ENCODE assay signal across 7 cellular contexts in the genomic region with DNA sequence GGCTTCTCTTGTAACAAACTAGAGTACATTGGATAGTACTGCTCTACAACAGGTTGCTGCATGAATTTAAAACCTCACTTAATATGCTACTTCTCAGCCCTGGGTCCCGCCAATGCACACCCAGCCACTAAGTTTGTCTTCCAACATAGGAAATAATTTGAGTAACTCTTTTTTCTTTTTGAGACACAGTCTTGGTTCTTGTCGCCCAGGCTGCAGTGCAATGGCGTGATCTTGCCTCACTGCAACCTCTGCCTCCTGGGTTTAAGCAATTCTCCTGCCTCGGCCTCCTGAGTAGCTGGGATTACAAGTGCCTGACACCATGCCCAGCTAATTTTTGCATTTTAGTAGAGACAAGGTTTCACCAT. TPM values are rescaled to one million over a fixed set of nuclear protein-coding genes. Genes with fewer than 3 reads are reported as not detected.
DNase-seq lines count a peak whose midpoint lies in the region; ATAC-seq and TF ChIP-seq lines count a peak whose summit lies in the region.
"Not testable (repeated sequence)": the region's sequence is repeated elsewhere in the genome, so short reads cannot be mapped to it uniquely, and the experiment has no call there.

No MANE protein-coding gene starts in this region.

- H3K4me1 Mint-ChIP-seq in CD8-positive, alpha-beta memory T cell, result peaks cover 41 to 61% (median 55%) of the 10 kb centered on the region in 3 donors
- H3K4me1 Mint-ChIP-seq in activated CD8-positive, alpha-beta T cell treated with anti-CD3 and anti-CD28 coated beads for 36 hours (ENCODE audit: low read depth), result peaks cover 43% of the 10 kb centered on the region
- peaks cover 43% of the 10 kb centered on the region for H3K4me1 Mint-ChIP-seq in activated naive CD8-positive, alpha-beta T cell treated with anti-CD3 and anti-CD28 coated beads for 36 hours
- H3K4me1 Mint-ChIP-seq in effector memory CD8-positive, alpha-beta T cell (ENCODE audit: low read depth in 2 of 2), result peaks cover 23 to 39% of the 10 kb centered on the region in 2 donors
- peaks cover 14 to 58% (median 37%) of the 10 kb centered on the region in 7 donors for H3K4me1 Mint-ChIP-seq in naive thymus-derived CD4-positive, alpha-beta T cell
- H3K4me1 Mint-ChIP-seq in stimulated activated effector memory CD8-positive, alpha-beta T cell treated with anti-CD3 and anti-CD28 coated beads, Interleukin-12 subunit alpha, Interleukin-12 subunit beta, amount 100 ng/mL, for 72 hours, result peaks cover 51% of the 10 kb centered on the region

- peaks cover 83% of the 10 kb centered on the region for H3K36me3 ChIP-seq in CD8-positive, alpha-beta memory T cell (ENCODE audit: insufficient read depth, low read length)
- H3K36me3 ChIP-seq in naive thymus-derived CD4-positive, alpha-beta T cell (ENCODE audit: control insufficient read depth in 2 of 3, insufficient read depth in 3 of 3, low read length in 3 of 3), result peaks cover 61 to 98% (median 89%) of the 10 kb centered on the region in 3 experiments

- H3K4me3 ChIP-seq in CD8-positive, alpha-beta memory T cell (ENCODE audit: low read length); naive thymus-derived CD4-positive, alpha-beta T cell (ENCODE audit: low read length): not testable (repeated sequence)

- H3K27ac Mint-ChIP-seq in CD8-positive, alpha-beta memory T cell, result peak overlapping the region in 6 of 8 donors; percentile 9 to 79 (median 62)
- peak overlapping the region; percentile 63 for H3K27ac Mint-ChIP-seq in activated CD8-positive, alpha-beta T cell treated with anti-CD3 and anti-CD28 coated beads for 36 hours
- peak overlapping the region; percentile 25 for H3K27ac Mint-ChIP-seq in activated naive CD8-positive, alpha-beta T cell treated with anti-CD3 and anti-CD28 coated beads for 36 hours
- peak overlapping the region; percentile 63 to 88 for H3K27ac Mint-ChIP-seq in effector memory CD8-positive, alpha-beta T cell
- H3K27ac Mint-ChIP-seq in naive thymus-derived CD4-positive, alpha-beta T cell, result peak overlapping the region in 4 of 9 donors; percentile 51 to 76 (median 57)
- H3K27ac Mint-ChIP-seq in stimulated activated effector memory CD8-positive, alpha-beta T cell treated with anti-CD3 and anti-CD28 coated beads, Interleukin-12 subunit alpha, Interleukin-12 subunit beta, amount 100 ng/mL, for 72 hours, result peak overlapping the region; percentile 43

- POLR2A ChIA-PET in CD8-positive, alpha-beta memory T cell (lab: Charles Lee), result interaction anchor here (0.7 kb wide), 1 partner anchor 8 kb away, joined by 3 read pairs; no protein-coding TSS in a partner anchor
- POLR2A ChIA-PET in RWPE1 (lab: Yijun Ruan, JAX; ENCODE audit: low non-redundant PET), result interaction anchor here (0.6 kb wide), 1 partner anchor 11 kb away, joined by 3 read pairs; no protein-coding TSS in a partner anchor
- POLR2A ChIA-PET in activated CD8-positive, alpha-beta T cell treated with anti-CD3 and anti-CD28 coated beads for 36 hours (lab: Charles Lee), result interaction anchor here (1.1 to 36.9 kb wide), 3 partner anchors 4 to 87 kb away, joined by 3 to 1214 read pairs (median 1214); partner anchors contain the start of genes NFS1, RBM39 and ROMO1
- POLR2A ChIA-PET in naive thymus-derived CD4-positive, alpha-beta T cell (lab: Charles Lee), result interaction anchor here (0.6 to 1.4 kb wide), 3 partner anchors 12 to 20 kb away, joined by 3 to 11 read pairs (median 4); partner anchors contain the start of gene RBM39

- not testable (repeated sequence) for H3K27me3 ChIP-seq in CD8-positive, alpha-beta memory T cell (ENCODE audit: insufficient read depth, low read length, poor library complexity, severe bottlenecking); naive thymus-derived CD4-positive, alpha-beta T cell (ENCODE audit: control insufficient read depth in 2 of 2, insufficient read depth in 2 of 2, low read length in 2 of 2)

- H3K27me3 Mint-ChIP-seq in CD8-positive, alpha-beta memory T cell; activated CD8-positive, alpha-beta T cell treated with anti-CD3 and anti-CD28 coated beads for 36 hours; activated naive CD8-positive, alpha-beta T cell treated with anti-CD3 and anti-CD28 coated beads for 36 hours; effector memory CD8-positive, alpha-beta T cell; naive thymus-derived CD4-positive, alpha-beta T cell: not testable (repeated sequence)

- not testable (repeated sequence) for H3K4me1 ChIP-seq in CD8-positive, alpha-beta memory T cell (ENCODE audit: insufficient read depth, low read length)
- H3K4me1 ChIP-seq in naive thymus-derived CD4-positive, alpha-beta T cell (ENCODE audit: control insufficient read depth in 2 of 2, insufficient read depth in 2 of 2, low read length in 2 of 2), result peaks cover 8 to 17% of the 10 kb centered on the region in 2 donors

- ATAC-seq in activated CD8-positive, alpha-beta T cell treated with anti-CD3 and anti-CD28 coated beads for 36 hours; stimulated activated effector memory CD8-positive, alpha-beta T cell treated with anti-CD3 and anti-CD28 coated beads, Interleukin-12 subunit alpha, Interleukin-12 subunit beta, amount 100 ng/mL, for 72 hours: not testable (repeated sequence)
- ATAC-seq in effector memory CD8-positive, alpha-beta T cell (replicated peaks), result peak; percentile 23
- peak; percentile 11 for ATAC-seq in naive thymus-derived CD4-positive, alpha-beta T cell

- peak overlapping the region in 4 of 7 donors; percentile 12 to 44 (median 35) for H3K4me3 Mint-ChIP-seq in CD8-positive, alpha-beta memory T cell
- not testable (repeated sequence) for H3K4me3 Mint-ChIP-seq in activated CD8-positive, alpha-beta T cell treated with anti-CD3 and anti-CD28 coated beads for 36 hours; activated naive CD8-positive, alpha-beta T cell treated with anti-CD3 and anti-CD28 coated beads for 36 hours
- H3K4me3 Mint-ChIP-seq in effector memory CD8-positive, alpha-beta T cell, result peak overlapping the region in 1 of 2 donors; percentile 54
- H3K4me3 Mint-ChIP-seq in naive thymus-derived CD4-positive, alpha-beta T cell, result peak overlapping the region in 1 of 10 donors; percentile 13
- H3K4me3 Mint-ChIP-seq in stimulated activated effector memory CD8-positive, alpha-beta T cell treated with anti-CD3 and anti-CD28 coated beads, Interleukin-12 subunit alpha, Interleukin-12 subunit beta, amount 100 ng/mL, for 72 hours, result peak overlapping the region; percentile 25

- CTCF ChIA-PET in CD8-positive, alpha-beta memory T cell (lab: Charles Lee); RWPE1 (lab: Yijun Ruan, JAX); naive thymus-derived CD4-positive, alpha-beta T cell (lab: Charles Lee): not testable (repeated sequence)
- CTCF ChIA-PET in activated CD8-positive, alpha-beta T cell treated with anti-CD3 and anti-CD28 coated beads for 36 hours (lab: Charles Lee), result interaction anchor here (1.0 kb wide), 1 partner anchor 10 kb away, joined by 3 read pairs; no protein-coding TSS in a partner anchor

- DNase-seq in CD8-positive, alpha-beta memory T cell; RWPE1 (ENCODE audit: low spot score); activated CD8-positive, alpha-beta T cell treated with anti-CD3 and anti-CD28 coated beads for 36 hours; activated naive CD8-positive, alpha-beta T cell treated with anti-CD3 and anti-CD28 coated beads for 36 hours; effector memory CD8-positive, alpha-beta T cell; naive thymus-derived CD4-positive, alpha-beta T cell; stimulated activated effector memory CD8-positive, alpha-beta T cell treated with anti-CD3 and anti-CD28 coated beads, Interleukin-12 subunit alpha, Interleukin-12 subunit beta, amount 100 ng/mL, for 72 hours (ENCODE audit: low spot score in 2 of 2): not testable (repeated sequence)

- intact Hi-C loops in activated CD8-positive, alpha-beta T cell treated with anti-CD3 and anti-CD28 coated beads for 36 hours (cut with micrococcal nuclease), result not testable (repeated sequence)
- intact Hi-C loops in naive thymus-derived CD4-positive, alpha-beta T cell (cut with micrococcal nuclease), result loop anchor here in 1 of 2 donors (10.0 kb wide), 1 partner anchor 52 kb away; the partner anchor contains the start of gene PHF20

- H3K9me3 ChIP-seq in CD8-positive, alpha-beta memory T cell (ENCODE audit: low read length); naive thymus-derived CD4-positive, alpha-beta T cell (ENCODE audit: control insufficient read depth in 2 of 3, low read length in 3 of 3): not testable (repeated sequence)

- not testable (repeated sequence) for TF ChIP-seq CTCF in RWPE1 (conservative IDR thresholded peaks at IDR 0.05; ENCODE audit: low read depth); activated CD8-positive, alpha-beta T cell treated with anti-CD3 and anti-CD28 coated beads for 36 hours (IDR thresholded peaks at IDR 0.05)

- not testable (repeated sequence) for H3K9me3 Mint-ChIP-seq in CD8-positive, alpha-beta memory T cell; activated CD8-positive, alpha-beta T cell treated with anti-CD3 and anti-CD28 coated beads for 36 hours; activated naive CD8-positive, alpha-beta T cell treated with anti-CD3 and anti-CD28 coated beads for 36 hours; effector memory CD8-positive, alpha-beta T cell; naive thymus-derived CD4-positive, alpha-beta T cell; stimulated activated effector memory CD8-positive, alpha-beta T cell treated with anti-CD3 and anti-CD28 coated beads, Interleukin-12 subunit alpha, Interleukin-12 subunit beta, amount 100 ng/mL, for 72 hours

- not testable (repeated sequence) for H3K27ac ChIP-seq in CD8-positive, alpha-beta memory T cell (ENCODE audit: low read depth, low read length); naive thymus-derived CD4-positive, alpha-beta T cell (ENCODE audit: low read depth, low read length)
- peak overlapping the region; percentile 4; the same call in 1 of the 2 replicates for H3K27ac ChIP-seq in RWPE1

- H3K36me3 Mint-ChIP-seq in CD8-positive, alpha-beta memory T cell, result peaks cover 17 to 90% (median 30%) of the 10 kb centered on the region in 3 donors
- peaks cover 74% of the 10 kb centered on the region for H3K36me3 Mint-ChIP-seq in activated CD8-positive, alpha-beta T cell treated with anti-CD3 and anti-CD28 coated beads for 36 hours (ENCODE audit: low read depth)
- peaks cover 59% of the 10 kb centered on the region for H3K36me3 Mint-ChIP-seq in activated naive CD8-positive, alpha-beta T cell treated with anti-CD3 and anti-CD28 coated beads for 36 hours
- H3K36me3 Mint-ChIP-seq in effector memory CD8-positive, alpha-beta T cell (ENCODE audit: insufficient read depth), result peaks cover 100% of the 10 kb centered on the region
- peaks cover 20 to 46% (median 36%) of the 10 kb centered on the region in 5 donors for H3K36me3 Mint-ChIP-seq in naive thymus-derived CD4-positive, alpha-beta T cell
- peaks cover 100% of the 10 kb centered on the region for H3K36me3 Mint-ChIP-seq in stimulated activated effector memory CD8-positive, alpha-beta T cell treated with anti-CD3 and anti-CD28 coated beads, Interleukin-12 subunit alpha, Interleukin-12 subunit beta, amount 100 ng/mL, for 72 hours

RNA-seq across cellular contexts. Expression of gene RBM39, which starts 18.8 kb away (rescaled TPM):
- total RNA-seq in CD8-positive, alpha-beta memory T cell, result 100 to 1,000 TPM; 349 to 352 TPM
- polyA plus RNA-seq in CD8-positive, alpha-beta memory T cell, result 157 TPM
- 100 to 1,000 TPM; 317 to 321 TPM for total RNA-seq in activated CD8-positive, alpha-beta T cell treated with anti-CD3 and anti-CD28 coated beads for 36 hours
- total RNA-seq in activated naive CD8-positive, alpha-beta T cell treated with anti-CD3 and anti-CD28 coated beads for 36 hours, result 100 to 1,000 TPM; 330 to 349 TPM
- total RNA-seq in naive thymus-derived CD4-positive, alpha-beta T cell, result 1,000 to 10,000 TPM in 2 of 5 experiments, 100 to 1,000 TPM in 3; 372 to 1,041 (median 699) TPM
- polyA plus RNA-seq in naive thymus-derived CD4-positive, alpha-beta T cell, result 100 to 1,000 TPM; 100 to 152 TPM

RNA-seq across cellular contexts. Expression of gene ROMO1, which starts 24.1 kb away (rescaled TPM):
- 100 to 1,000 TPM; 108 to 117 TPM for total RNA-seq in CD8-positive, alpha-beta memory T cell
- polyA plus RNA-seq in CD8-positive, alpha-beta memory T cell, result 358 TPM
- total RNA-seq in activated CD8-positive, alpha-beta T cell treated with anti-CD3 and anti-CD28 coated beads for 36 hours, result 100 to 1,000 TPM; 146 to 148 TPM
- total RNA-seq in activated naive CD8-positive, alpha-beta T cell treated with anti-CD3 and anti-CD28 coated beads for 36 hours, result 100 to 1,000 TPM; 121 to 137 TPM
- total RNA-seq in naive thymus-derived CD4-positive, alpha-beta T cell, result 10 to 100 TPM; 33.2 to 85.5 (median 38.5) TPM
- 100 to 1,000 TPM; 269 to 293 TPM for polyA plus RNA-seq in naive thymus-derived CD4-positive, alpha-beta T cell

RNA-seq across cellular contexts. Expression of gene NFS1, which starts 24.1 kb away (rescaled TPM):
- 10 to 100 TPM; 36.4 to 37.7 TPM for total RNA-seq in CD8-positive, alpha-beta memory T cell
- polyA plus RNA-seq in CD8-positive, alpha-beta memory T cell, result 18.8 TPM
- total RNA-seq in activated CD8-positive, alpha-beta T cell treated with anti-CD3 and anti-CD28 coated beads for 36 hours, result 10 to 100 TPM; 39.7 to 40.8 TPM
- total RNA-seq in activated naive CD8-positive, alpha-beta T cell treated with anti-CD3 and anti-CD28 coated beads for 36 hours, result 10 to 100 TPM; 37.2 to 38.2 TPM
- total RNA-seq in naive thymus-derived CD4-positive, alpha-beta T cell, result 10 to 100 TPM; 18.2 to 41.1 (median 35.0) TPM
- 10 to 100 TPM in 1 of 2 donors, 1 to 10 TPM in 1; 9.7 to 27.7 TPM for polyA plus RNA-seq in naive thymus-derived CD4-positive, alpha-beta T cell

RNA-seq across cellular contexts. Expression of gene PHF20, which starts 48.6 kb away (rescaled TPM):
- 10 to 100 TPM; 53.9 to 54.3 TPM for total RNA-seq in CD8-positive, alpha-beta memory T cell
- 124 TPM for polyA plus RNA-seq in CD8-positive, alpha-beta memory T cell
- 10 to 100 TPM; 57.9 to 58.8 TPM for total RNA-seq in activated CD8-positive, alpha-beta T cell treated with anti-CD3 and anti-CD28 coated beads for 36 hours
- total RNA-seq in activated naive CD8-positive, alpha-beta T cell treated with anti-CD3 and anti-CD28 coated beads for 36 hours, result 10 to 100 TPM; 50.2 to 50.6 TPM
- 100 to 1,000 TPM in 2 of 5 experiments, 10 to 100 TPM in 3; 57.5 to 157 (median 78.0) TPM for total RNA-seq in naive thymus-derived CD4-positive, alpha-beta T cell
- 100 to 1,000 TPM in 1 of 2 donors, 10 to 100 TPM in 1; 99.9 to 138 TPM for polyA plus RNA-seq in naive thymus-derived CD4-positive, alpha-beta T cell

RNA-seq across cellular contexts. Expression of gene CPNE1, which starts 58.6 kb away (rescaled TPM):
- total RNA-seq in CD8-positive, alpha-beta memory T cell, result 100 to 1,000 TPM; 295 to 305 TPM
- 378 TPM for polyA plus RNA-seq in CD8-positive, alpha-beta memory T cell
- 100 to 1,000 TPM; 308 to 324 TPM for total RNA-seq in activated CD8-positive, alpha-beta T cell treated with anti-CD3 and anti-CD28 coated beads for 36 hours
- total RNA-seq in activated naive CD8-positive, alpha-beta T cell treated with anti-CD3 and anti-CD28 coated beads for 36 hours, result 100 to 1,000 TPM; 290 to 304 TPM
- 100 to 1,000 TPM; 250 to 378 (median 305) TPM for total RNA-seq in naive thymus-derived CD4-positive, alpha-beta T cell
- 100 to 1,000 TPM; 277 to 360 TPM for polyA plus RNA-seq in naive thymus-derived CD4-positive, alpha-beta T cell
